Comparison of ENCODE assay signal across 11 cellular contexts in the genomic region with DNA sequence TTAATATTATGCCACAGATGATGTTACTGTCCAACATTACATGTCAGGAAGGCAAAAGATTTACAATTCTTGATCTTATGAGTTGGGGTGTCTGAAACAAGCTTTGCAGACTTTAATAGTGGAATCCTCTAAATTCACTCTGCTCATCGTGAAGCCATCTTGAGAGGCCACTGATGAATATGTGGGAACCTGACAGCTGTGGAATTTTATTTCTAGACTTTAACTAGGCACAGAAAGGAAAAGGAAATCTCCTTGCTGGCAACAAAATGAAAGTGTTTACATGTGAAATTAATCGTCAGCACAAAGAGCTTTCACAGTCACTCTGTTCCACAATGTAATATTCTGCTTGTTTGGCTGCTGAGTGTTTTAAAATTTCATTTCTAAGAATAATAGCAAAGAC. TPM values are rescaled to one million over a fixed set of nuclear protein-coding genes. Genes with fewer than 3 reads are reported as not detected.
DNase-seq lines count a peak whose midpoint lies in the region; ATAC-seq and TF ChIP-seq lines count a peak whose summit lies in the region.
"Had no signal": no experiment of that assay in that cellular context is flagged by ENCODE, and none has a peak within 500 bp of the region (broad histone marks: within the 10 kb centered on the region; RNA-seq: fewer than 3 reads in every experiment).

No MANE protein-coding gene starts in this region.

- peaks cover 28 to 55% of the 10 kb centered on the region in 2 experiments for H3K79me1 ChIP-seq in IMR-90 (ENCODE audit: low read depth in 1 of 2, low read length in 2 of 2)

- no peak overlapping the region for H3K4me3 ChIP-seq in BLaER1
- no peak overlapping the region for H3K4me3 ChIP-seq in IMR-90 (ENCODE audit: insufficient read depth, low read depth, low read length)
- H3K4me3 ChIP-seq in coronary artery, result peak overlapping the region; percentile 29

- peaks cover 54% of the 10 kb centered on the region for H3K4me1 ChIP-seq in BLaER1
- H3K4me1 ChIP-seq in IMR-90 (ENCODE audit: control insufficient read depth, insufficient read depth, low read length), result peaks cover 29% of the 10 kb centered on the region

- peak overlapping the region; percentile 77; the same call in 1 of the 2 replicates for H3K23ac ChIP-seq in IMR-90 (ENCODE audit: low read depth, low read length)

- DNase-seq in IMR-90, result no peak
- no peak for DNase-seq in coronary artery (ENCODE audit: low spot score)
- no peak for DNase-seq in omental fat pad (ENCODE audit: low spot score)
- no peak for DNase-seq in iPS-NIHi11 (ENCODE audit: low spot score)
- no peak for DNase-seq in left lobe of liver (ENCODE audit: low spot score)
- DNase-seq: activated T-cell treated with anti-CD3 and anti-CD28 coated beads for 4 hours, Calu3, cortex of kidney had no signal

- dilution Hi-C loops in IMR-90 (cut with HindIII; ENCODE audit: low sequenced_read_pairs, unreplicated experiment), result no loop called here

- H3K4ac ChIP-seq in IMR-90 (ENCODE audit: low read depth, low read length), result peak overlapping the region; percentile 91; the same call in 1 of the 2 replicates

- H3K4me2 ChIP-seq in BLaER1 (peak overlapping the region; percentile 43), IMR-90 (ENCODE audit: low read depth, low read length) (peak overlapping the region; percentile 3)

- H3K14ac ChIP-seq in IMR-90 (replicated peaks; ENCODE audit: low read depth, low read length), result peak overlapping the region; percentile 84

- POLR2A ChIA-PET in IMR-90 (lab: Charles Lee; ENCODE audit: unreplicated experiment), result interaction anchor here (0.6 kb wide), 1 partner anchor 25 kb away, joined by 3 read pairs; no protein-coding TSS in a partner anchor

- peaks cover 19% of the 10 kb centered on the region for H3K9me1 ChIP-seq in IMR-90 (ENCODE audit: insufficient read depth, low read length)

- no peak overlapping the region; the same call in 1 of the 2 replicates for H3K9ac ChIP-seq in BLaER1
- peak overlapping the region; percentile 7 for H3K9ac ChIP-seq in IMR-90 (ENCODE audit: low read depth, low read length)

- no CpG with 5 or more reads among the region's 2 CpGs for WGBS in IMR-90 (ENCODE audit: extremely low coverage in 2 of 2, insufficient read length in 1 of 2), 2 experiments

- peak overlapping the region; percentile 19 for H4K91ac ChIP-seq in IMR-90 (ENCODE audit: insufficient read depth, low read depth, low read length)

- no peak for TF ChIP-seq POLR2A in IMR-90 (IDR thresholded peaks at IDR 0.05; ENCODE audit: low read depth, low read length)

- no peak overlapping the region; the same call in 1 of the 2 replicates for H4K5ac ChIP-seq in IMR-90 (ENCODE audit: low read depth, low read length)

- H2BK15ac ChIP-seq in IMR-90 (ENCODE audit: low read depth, low read length), result peak overlapping the region; percentile 56; the same call in 2 of the 3 replicates

- H2AK5ac ChIP-seq in IMR-90 (ENCODE audit: low read depth, low read length), result no peak overlapping the region; the same call in 1 of the 2 replicates

- no TSS peak for BruUV-seq in IMR-90 (replicated peaks; lab: Mats Ljungman, UMichigan)

- CTCF ChIA-PET in IMR-90 (lab: Yijun Ruan, JAX), result no interaction called here

- H3K56ac ChIP-seq in IMR-90 (ENCODE audit: extremely low read depth, insufficient read depth, low read length), result 0 out of 2 replicates have a peak overlapping the region, but pooled peaks have one; percentile 13

- no peaks in the 10 kb centered on the region for H3K27me3 ChIP-seq in BLaER1
- H3K27me3 ChIP-seq in IMR-90 (ENCODE audit: control insufficient read depth, insufficient read depth, low read length), result no peaks in the 10 kb centered on the region

- ATAC-seq in IMR-90 (ENCODE audit: low read depth) (no peak), omental fat pad (ENCODE audit: low FRiP score) (peak; percentile 7), HG03175 (IDR thresholded peaks at IDR 0.05; ENCODE audit: unreplicated experiment) (no peak), GM18519 (IDR thresholded peaks at IDR 0.05; ENCODE audit: low FRiP score, unreplicated experiment) (no peak), left lobe of liver (no peak)

- intact Hi-C loops in IMR-90 (cut with micrococcal nuclease), result loop anchor here (2.0 kb wide), 1 partner anchor 405 kb away; no protein-coding TSS in a partner anchor

- peak overlapping the region; percentile 66 for H2BK120ac ChIP-seq in IMR-90 (ENCODE audit: low read depth, low read length)

- H2AFZ ChIP-seq in IMR-90 (replicated peaks; ENCODE audit: low read length, poor library complexity), result no peak overlapping the region

- peaks cover 53% of the 10 kb centered on the region for H3K36me3 ChIP-seq in BLaER1
- H3K36me3 ChIP-seq in IMR-90 (ENCODE audit: control insufficient read depth, insufficient read depth, low read length), result no peaks in the 10 kb centered on the region

- peak overlapping the region; percentile 23 to 74; a peak in 3 of 4 replicates for H4K8ac ChIP-seq in IMR-90 (ENCODE audit: low read depth in 2 of 2, low read length in 2 of 2)

- no peaks in the 10 kb centered on the region for H3K9me3 ChIP-seq in BLaER1
- no peaks in the 10 kb centered on the region for H3K9me3 ChIP-seq in IMR-90 (ENCODE audit: control insufficient read depth, insufficient read depth, low read length)

- H4K20me1 ChIP-seq in BLaER1, result peaks cover 96% of the 10 kb centered on the region
- H4K20me1 ChIP-seq in IMR-90 (ENCODE audit: insufficient read depth, low read length), result no peaks in the 10 kb centered on the region

- no peak overlapping the region for H2AK9ac ChIP-seq in IMR-90 (replicated peaks; ENCODE audit: low read depth, low read length, poor library complexity)

- H3K27ac ChIP-seq in BLaER1 (no peak overlapping the region; the same call in 1 of the 2 replicates), IMR-90 (ENCODE audit: insufficient read depth, low read length) (peak overlapping the region; percentile 5; the same call in 1 of the 2 replicates), coronary artery (peak overlapping the region in 1 of 2 donors; percentile 27)

- peak overlapping the region; percentile 84; the same call in 1 of the 2 replicates for H3K18ac ChIP-seq in IMR-90 (ENCODE audit: low read depth, low read length)

- TF ChIP-seq RAD21 in IMR-90 (IDR thresholded peaks at IDR 0.05; ENCODE audit: low read length), result no peak

- in situ Hi-C loops in IMR-90 (cut with MboI; ENCODE audit: low sequenced_read_pairs), result loop anchor here (5.0 kb wide), 1 partner anchor 255 kb away; no protein-coding TSS in a partner anchor

- TF ChIP-seq CTCF in IMR-90 (conservative IDR thresholded peaks at IDR 0.05; ENCODE audit: low read depth, low read length) (no peak), coronary artery (IDR thresholded peaks at IDR 0.05) (no peak), omental fat pad (IDR thresholded peaks at IDR 0.05) (no peak)

- H2BK20ac ChIP-seq in IMR-90 (ENCODE audit: low read depth, low read length), result peak overlapping the region; percentile 79

- peak overlapping the region; percentile 81 for H2BK5ac ChIP-seq in IMR-90 (ENCODE audit: low read depth, low read length, poor library complexity, severe bottlenecking)

TF ChIP-seq in IMR-90, 13 proteins besides CTCF, POLR2A, EP300 and RAD21:
- TF ChIP-seq RCOR1 (IDR thresholded peaks at IDR 0.05; ENCODE audit: insufficient replicate concordance, low read length) (no peak), NFE2L2 (IDR thresholded peaks at IDR 0.05; ENCODE audit: low read depth, low read length) (no peak), MAZ (IDR thresholded peaks at IDR 0.05; ENCODE audit: borderline replicate concordance, low read depth, low read length) (no peak), MAFK (IDR thresholded peaks at IDR 0.05; ENCODE audit: low read depth, low read length) (no peak)

RNA-seq across cellular contexts. Expression of a gene that starts 14.8 kb away (rescaled TPM):
- total RNA-seq in IMR-90 (2012; rRNA removed), result 178 and 234 TPM in 2 replicates
- 246 and 277 TPM in 2 replicates for polyA plus RNA-seq in IMR-90 (2012; rRNA removed)
- 42.7 and 48.6 TPM in 2 replicates for polyA plus RNA-seq in IMR-90 (2012; cell fraction: cytosol; rRNA removed)
- polyA plus RNA-seq in IMR-90 (2012; cell fraction: nucleus; rRNA removed; ENCODE audit: low replicate concordance), result 62.1 and 406 TPM in 2 replicates
- total RNA-seq in omental fat pad, result 10 to 100 TPM in 1 of 4 donors, 1 to 10 TPM in 3; 4.4 to 17.2 (median 6.8) TPM
- total RNA-seq in left lobe of liver, result 3.2 TPM
